Comparison of ENCODE assay signal across 9 cellular contexts in the genomic region with DNA sequence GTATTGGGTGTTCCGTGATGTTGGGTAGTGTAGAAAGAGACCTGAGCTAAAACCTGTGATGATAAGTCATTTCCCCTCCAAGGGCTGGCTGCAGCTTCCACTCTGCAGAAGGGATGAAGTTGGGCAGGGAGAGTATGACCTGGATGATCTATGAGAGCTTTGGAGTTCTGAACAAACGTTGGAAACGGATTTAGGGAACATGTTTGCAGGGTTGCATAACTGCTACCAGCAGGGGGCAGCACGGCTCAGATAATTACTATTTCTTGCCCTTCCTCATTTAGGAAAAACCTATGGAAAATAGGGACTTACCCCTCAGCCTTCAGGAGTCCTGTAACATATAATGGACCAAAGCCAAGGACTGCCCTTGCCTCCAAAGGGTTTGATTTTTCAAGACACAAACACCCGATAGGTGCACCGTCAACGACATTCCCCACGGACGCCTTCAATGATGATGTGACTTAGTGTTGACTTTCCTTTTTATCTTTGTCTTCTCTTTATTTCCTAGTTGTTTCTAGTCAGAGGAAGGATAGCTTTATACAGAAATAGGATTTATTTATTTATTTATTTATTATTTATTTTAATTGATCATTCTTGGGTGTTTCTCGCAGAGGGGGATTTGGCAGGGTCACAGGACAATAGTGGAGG.
A peak's percentile ranks its signal among the peaks of the same experiment; 100 is the strongest.
DNase-seq lines count a peak whose midpoint lies in the region; ATAC-seq and TF ChIP-seq lines count a peak whose summit lies in the region.
"Had no signal": no experiment of that assay in that cellular context is flagged by ENCODE, and none has a peak within 500 bp of the region (broad histone marks: within the 10 kb centered on the region; RNA-seq: fewer than 3 reads in every experiment).

No MANE protein-coding gene starts in this region.

- H3K4me3 Mint-ChIP-seq in effector memory CD8-positive, alpha-beta T cell = no peak overlapping the region

- no peak overlapping the region for H3K27ac Mint-ChIP-seq in effector memory CD8-positive, alpha-beta T cell

- H3K4me3 ChIP-seq in Loucy (ENCODE audit: low read length, poor library complexity, severe bottlenecking) = no peak overlapping the region
- H3K4me3 ChIP-seq: BLaER1 treated with 17β-estradiol and CSF1 and Interleukin-3, amounts not matched to agents 10 nM and 100 nM had no signal

- no peak overlapping the region for H2AFZ ChIP-seq in Loucy (ENCODE audit: low read length)

- no peaks in the 10 kb centered on the region for H4K20me1 ChIP-seq in Loucy (ENCODE audit: insufficient read depth, low read length, poor library complexity, severe bottlenecking)
- H4K20me1 ChIP-seq: BLaER1 treated with 17β-estradiol and CSF1 and Interleukin-3, amounts not matched to agents 10 nM and 100 nM had no signal

- no peak overlapping the region for H3K9ac ChIP-seq in Loucy (ENCODE audit: low read depth, low read length, poor library complexity, severe bottlenecking)
- H3K9ac ChIP-seq: BLaER1 treated with 17β-estradiol and CSF1 and Interleukin-3, amounts not matched to agents 10 nM and 100 nM had no signal

- H3K27me3 Mint-ChIP-seq in effector memory CD8-positive, alpha-beta T cell = peaks cover 12 to 18% of the 10 kb centered on the region in 2 donors

- H3K79me2 ChIP-seq in Loucy (ENCODE audit: insufficient read depth, low read length) = no peaks in the 10 kb centered on the region

- no peaks in the 10 kb centered on the region for H3K9me2 ChIP-seq in Loucy (replicated peaks; ENCODE audit: low read depth, low read length)

- H3K9me3 ChIP-seq in Loucy (ENCODE audit: insufficient read depth, low read depth, low read length) = no peaks in the 10 kb centered on the region

- no peaks in the 10 kb centered on the region for H3K4me1 ChIP-seq in Loucy (ENCODE audit: insufficient read depth, low read length, poor library complexity, severe bottlenecking)

- H3K4me2 ChIP-seq in Loucy (ENCODE audit: low read depth, low read length, poor library complexity, severe bottlenecking) = no peak overlapping the region
- H3K4me2 ChIP-seq: BLaER1 treated with 17β-estradiol and CSF1 and Interleukin-3, amounts not matched to agents 10 nM and 100 nM had no signal

- peak; percentile 10 for DNase-seq in NCI-H1105 (lab: John Stamatoyannopoulos, UW)
- no peak for DNase-seq in NCI-H1105 treated with DMSO at 0.1 percent for 48 hours (lab: John Stamatoyannopoulos, UW)
- peak; percentile 18 for DNase-seq in activated CD4-positive, alpha-beta T cell treated with anti-CD3 and anti-CD28 coated beads, Interleukin-2, amount 50 U/mL, for 1 hour
- peak; percentile 79 for DNase-seq in fibroblast of peridontal ligament (ENCODE audit: extremely low read depth)
- peak; percentile 4 for DNase-seq in occipital lobe (lab: John Stamatoyannopoulos, UW)
- DNase-seq in effector memory CD8-positive, alpha-beta T cell = no peak
- no peak for DNase-seq in OCI-M2 (lab: John Stamatoyannopoulos, UW; ENCODE audit: unreplicated experiment)

- ATAC-seq in effector memory CD8-positive, alpha-beta T cell (replicated peaks) = no peak

- H3K36me3 Mint-ChIP-seq in effector memory CD8-positive, alpha-beta T cell (ENCODE audit: insufficient read depth) = no peaks in the 10 kb centered on the region

- H3K27me3 ChIP-seq in Loucy (ENCODE audit: insufficient read depth, low read length, poor library complexity, severe bottlenecking) = no peaks in the 10 kb centered on the region

- H3K4me1 Mint-ChIP-seq in effector memory CD8-positive, alpha-beta T cell (ENCODE audit: low read depth in 2 of 2) = no peaks in the 10 kb centered on the region

- no peaks in the 10 kb centered on the region for H3F3A ChIP-seq in Loucy (ENCODE audit: low read depth)

- no peaks in the 10 kb centered on the region for H3K9me3 Mint-ChIP-seq in effector memory CD8-positive, alpha-beta T cell

- no peaks in the 10 kb centered on the region for H3K36me3 ChIP-seq in Loucy (ENCODE audit: insufficient read depth, low read length)
- H3K36me3 ChIP-seq: BLaER1 treated with 17β-estradiol and CSF1 and Interleukin-3, amounts not matched to agents 10 nM and 100 nM had no signal

- TF ChIP-seq CTCF in Loucy (conservative IDR thresholded peaks at IDR 0.05; ENCODE audit: low read length) = peak; percentile 97

Comparison
In these comparisons a context has a peak if more than half of its experiments do, and no peak if none do; other contexts are left out.
1. DNase-seq: peak in NCI-H1105 (single experiment), activated CD4-positive, alpha-beta T cell treated with anti-CD3 and anti-CD28 coated beads, Interleukin-2, amount 50 U/mL, for 1 hour (single experiment), fibroblast of peridontal ligament (single experiment) and occipital lobe (single experiment); none in NCI-H1105 treated with DMSO at 0.1 percent for 48 hours (single experiment), effector memory CD8-positive, alpha-beta T cell (0 of 3) and OCI-M2 (single experiment).